11 cellular contexts compared by ENCODE assay signal in the genomic region with DNA sequence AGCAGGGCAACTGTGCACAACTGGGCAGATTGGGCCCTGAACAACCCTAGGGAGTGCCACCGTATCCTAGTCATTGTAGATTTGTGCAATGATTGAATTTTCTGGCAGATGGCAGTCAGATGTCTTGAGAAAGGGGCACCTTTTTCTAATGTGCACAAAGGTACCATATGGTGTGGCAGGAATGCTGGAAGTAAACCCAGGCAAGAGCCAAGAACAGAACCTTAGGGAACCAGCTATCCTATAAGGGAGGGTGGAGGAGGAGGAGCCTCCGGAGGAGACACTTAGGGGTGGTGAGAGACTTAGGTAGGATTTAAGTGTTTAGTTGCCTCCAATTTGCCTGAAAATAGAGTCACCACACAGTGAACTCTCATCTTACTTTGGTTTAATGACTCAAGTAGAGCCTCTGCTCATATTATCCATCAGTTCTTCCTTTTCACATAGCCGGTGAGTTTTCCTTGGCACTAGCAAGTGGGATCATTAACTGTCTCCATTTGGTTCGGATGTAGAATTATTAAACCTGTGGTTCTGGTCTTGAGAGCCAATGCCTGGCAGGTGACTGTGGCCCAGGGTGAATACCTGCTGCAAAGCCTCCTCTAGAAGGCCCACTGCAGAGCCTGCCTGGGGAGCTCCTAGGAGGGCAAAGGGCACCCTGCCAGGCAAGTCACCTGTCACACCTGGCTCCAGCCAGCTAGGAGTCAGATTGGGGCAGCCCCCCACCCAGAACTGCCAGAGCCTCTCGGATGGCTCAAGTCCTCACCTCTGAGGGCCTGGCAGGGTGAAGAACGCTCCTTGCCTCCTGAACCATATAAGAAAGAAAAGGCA.
DNase-seq lines count a peak whose midpoint lies in the region; ATAC-seq, FAIRE-seq and TF ChIP-seq lines count a peak whose summit lies in the region.
"Had no signal": no experiment of that assay in that cellular context is flagged by ENCODE, and none has a peak within 500 bp of the region (broad histone marks: within the 10 kb centered on the region; RNA-seq: fewer than 3 reads in every experiment).

No MANE protein-coding gene starts in this region.

- H3K36me3 ChIP-seq in GM23338 (ENCODE audit: insufficient read depth): no peaks in the 10 kb centered on the region
- H3K36me3 ChIP-seq in RWPE2 (ENCODE audit: low read depth): 0 out of 2 replicates have a peak, but pooled peaks cover 4% of the 10 kb centered on the region
- H3K36me3 ChIP-seq in Karpas-422 (ENCODE audit: insufficient read depth, low read length): no peaks in the 10 kb centered on the region

- H3K27ac ChIP-seq in GM23338 (ENCODE audit: low read depth): no peak overlapping the region
- H3K27ac ChIP-seq in RWPE2 (ENCODE audit: poor library complexity, severe bottlenecking): peak overlapping the region; percentile 90
- peak overlapping the region; percentile 91 for H3K27ac ChIP-seq in epithelial cell of prostate
- no peak overlapping the region for H3K27ac ChIP-seq in Karpas-422 (ENCODE audit: low read length)

- DNase-seq in GM23338 (ENCODE audit: low spot score) (no peak), RWPE2 (ENCODE audit: low spot score) (no peak), epithelial cell of prostate (ENCODE audit: low read depth, low spot score) (no peak), UCSD-AML1 (lab: John Stamatoyannopoulos, UW; ENCODE audit: unreplicated experiment) (no peak), Karpas-422 (no peak), HTR-8/SVneo (ENCODE audit: insufficient read length, low spot score) (no peak)
- peak; percentile 31 for DNase-seq in stimulated activated CD4-positive, alpha-beta T cell treated with anti-CD3 and anti-CD28 coated beads, Interleukin-4, amount 100 ng/mL, for 1 hour
- DNase-seq: activated gamma-delta T cell, kidney glomerular epithelial cell, NCI-H2081, SK-N-SH had no signal

- no peak overlapping the region for H2AFZ ChIP-seq in GM23338
- H2AFZ ChIP-seq in Karpas-422 (ENCODE audit: low read length): no peak overlapping the region

- no peaks in the 10 kb centered on the region for H3K36me3 Mint-ChIP-seq in GM23338 (ENCODE audit: low read depth)

- H3K79me2 ChIP-seq in GM23338 (replicated peaks; ENCODE audit: insufficient read depth): no peaks in the 10 kb centered on the region
- H3K79me2 ChIP-seq in Karpas-422 (ENCODE audit: low read length): no peaks in the 10 kb centered on the region

- H3K4me3 ChIP-seq in GM23338 (no peak overlapping the region), RWPE2 (ENCODE audit: severe bottlenecking) (no peak overlapping the region), Karpas-422 (ENCODE audit: low read length) (no peak overlapping the region)

- H3K4me1 ChIP-seq in GM23338 (ENCODE audit: insufficient read depth) (peaks cover 24% of the 10 kb centered on the region), RWPE2 (ENCODE audit: insufficient read depth, poor library complexity, severe bottlenecking) (peaks cover 41% of the 10 kb centered on the region), Karpas-422 (ENCODE audit: low read length) (peaks cover 28% of the 10 kb centered on the region)

- H3K4me2 ChIP-seq in GM23338 (no peak overlapping the region), Karpas-422 (ENCODE audit: low read depth, low read length, poor library complexity, severe bottlenecking) (no peak overlapping the region)
- H3K4me2 ChIP-seq: SK-N-SH had no signal

- H3K27ac Mint-ChIP-seq in GM23338: no peak overlapping the region

- no peaks in the 10 kb centered on the region for H3K9me3 Mint-ChIP-seq in GM23338

- H3F3A ChIP-seq in GM23338 (replicated peaks; ENCODE audit: low read depth): no peaks in the 10 kb centered on the region

- no peak overlapping the region for H3K4me3 Mint-ChIP-seq in GM23338

- H3K9me2 ChIP-seq in GM23338 (ENCODE audit: insufficient read depth): peaks cover 6% of the 10 kb centered on the region; the same call in 1 of the 2 replicates
- H3K9me2 ChIP-seq in Karpas-422 (replicated peaks; ENCODE audit: insufficient read depth, low read length): no peaks in the 10 kb centered on the region
- H3K9me2 ChIP-seq: SK-N-SH had no signal

- FAIRE-seq in HTR-8/SVneo (lab: Jason Lieb, UNC): no peak

- peaks cover 3% of the 10 kb centered on the region for H3K27me3 Mint-ChIP-seq in GM23338 (ENCODE audit: insufficient read depth, low read depth, poor library complexity)

- H4K20me1 ChIP-seq in GM23338 (replicated peaks; ENCODE audit: insufficient read depth) (no peaks in the 10 kb centered on the region), Karpas-422 (ENCODE audit: insufficient read depth, low read depth, low read length) (no peaks in the 10 kb centered on the region)

- TF ChIP-seq CTCF in GM23338 (conservative IDR thresholded peaks at IDR 0.05; ENCODE audit: low read depth in 2 of 2) (no peak), RWPE2 (IDR thresholded peaks at IDR 0.05; ENCODE audit: poor library complexity, severe bottlenecking) (no peak)

- H3K27me3 ChIP-seq in GM23338 (ENCODE audit: insufficient read depth) (no peaks in the 10 kb centered on the region), RWPE2 (ENCODE audit: insufficient read depth, poor library complexity, severe bottlenecking) (no peaks in the 10 kb centered on the region), Karpas-422 (ENCODE audit: low read length) (no peaks in the 10 kb centered on the region)

- H3K4me1 Mint-ChIP-seq in GM23338: peaks cover 31% of the 10 kb centered on the region

- H3K9ac ChIP-seq in Karpas-422 (ENCODE audit: low read length): no peak overlapping the region
- H3K9ac ChIP-seq: SK-N-SH had no signal

- ATAC-seq in GM23338 (peak; percentile 34; the same call in 2 of the 3 replicates), RWPE2 (ENCODE audit: low read depth) (no peak)

- no peaks in the 10 kb centered on the region for H3K9me3 ChIP-seq in RWPE2 (ENCODE audit: severe bottlenecking)
- H3K9me3 ChIP-seq in Karpas-422 (ENCODE audit: low read length): no peaks in the 10 kb centered on the region
- H3K9me3 ChIP-seq: SK-N-SH had no signal

TF ChIP-seq in GM23338, 12 proteins besides CTCF, POLR2A, EP300 and RAD21 (continues in another document):
- TF ChIP-seq, protein P1, sequence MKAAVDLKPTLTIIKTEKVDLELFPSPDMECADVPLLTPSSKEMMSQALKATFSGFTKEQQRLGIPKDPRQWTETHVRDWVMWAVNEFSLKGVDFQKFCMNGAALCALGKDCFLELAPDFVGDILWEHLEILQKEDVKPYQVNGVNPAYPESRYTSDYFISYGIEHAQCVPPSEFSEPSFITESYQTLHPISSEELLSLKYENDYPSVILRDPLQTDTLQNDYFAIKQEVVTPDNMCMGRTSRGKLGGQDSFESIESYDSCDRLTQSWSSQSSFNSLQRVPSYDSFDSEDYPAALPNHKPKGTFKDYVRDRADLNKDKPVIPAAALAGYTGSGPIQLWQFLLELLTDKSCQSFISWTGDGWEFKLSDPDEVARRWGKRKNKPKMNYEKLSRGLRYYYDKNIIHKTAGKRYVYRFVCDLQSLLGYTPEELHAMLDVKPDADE (IDR thresholded peaks at IDR 0.05): no peak

Comparison
In these comparisons a context has a peak if more than half of its experiments do, and no peak if none do; other contexts are left out.
1. H3K27ac ChIP-seq: peak in RWPE2 (single experiment) and epithelial cell of prostate (single experiment); none in GM23338 (single experiment) and Karpas-422 (single experiment).